21 cellular contexts compared by ENCODE assay signal in the genomic region with DNA sequence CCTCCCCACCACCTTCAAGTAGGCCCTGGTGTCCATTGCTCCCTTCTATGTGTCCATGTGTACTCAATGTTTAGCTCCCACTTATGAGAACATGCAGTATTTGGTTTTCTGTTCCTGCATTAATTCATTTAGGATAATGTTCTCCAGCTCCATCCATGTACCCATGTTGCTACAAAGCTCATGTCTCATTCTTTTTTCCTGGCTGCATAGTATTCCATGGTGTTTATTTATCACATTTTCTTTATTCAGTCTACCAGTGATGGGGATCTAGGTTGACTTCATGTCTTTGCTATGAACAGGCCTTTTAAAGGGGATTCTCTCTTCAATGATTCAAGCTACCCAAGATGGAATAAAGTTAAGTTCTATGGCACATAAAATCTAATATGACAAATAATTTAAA.
DNase-seq lines count a peak whose midpoint lies in the region; ATAC-seq, FAIRE-seq and TF ChIP-seq lines count a peak whose summit lies in the region.
"Had no signal": no experiment of that assay in that cellular context is flagged by ENCODE, and none has a peak within 500 bp of the region (broad histone marks: within the 10 kb centered on the region; RNA-seq: fewer than 3 reads in every experiment).

No MANE protein-coding gene starts in this region.

- no peak overlapping the region for H2AK5ac ChIP-seq in H1 (ENCODE audit: low read depth, low read length)

- no peak overlapping the region for H4K5ac ChIP-seq in H1 (ENCODE audit: insufficient read length, low read depth, low read length)

- TF ChIP-seq RAD21 in H1 (IDR thresholded peaks at IDR 0.05 in 1 of 2, conservative IDR thresholded peaks at IDR 0.05 in 1 of 2; ENCODE audit: low read depth in 2 of 2, low read length in 2 of 2) = no peak

- H4K20me1 ChIP-seq in astrocyte (ENCODE audit: insufficient read depth, low read length) (peaks cover 51% of the 10 kb centered on the region), H1 (replicated peaks in 1 of 2; ENCODE audit: control insufficient read depth in 1 of 2, insufficient read depth in 2 of 2, low read length in 2 of 2) (no peaks in the 10 kb centered on the region)

- H4K91ac ChIP-seq in H1 (replicated peaks; ENCODE audit: insufficient read length, low read length) = no peak overlapping the region

- H3K4me3 ChIP-seq in HEK293 (ENCODE audit: low read depth, low read length) = no peak overlapping the region
- no peak overlapping the region for H3K4me3 ChIP-seq in astrocyte (ENCODE audit: insufficient read depth, low read depth, low read length)
- no peak overlapping the region for H3K4me3 ChIP-seq in H1 (ENCODE audit: extremely low read depth in 1 of 4, insufficient read depth in 2 of 4, low read depth in 3 of 4, low read length in 4 of 4)
- H3K4me3 ChIP-seq: BLaER1 treated with 17β-estradiol and CSF1 and Interleukin-3, amounts not matched to agents 10 nM and 100 nM had no signal

- H3K23ac ChIP-seq in H1 (ENCODE audit: insufficient read length) = no peak overlapping the region

- H3K27ac Mint-ChIP-seq in astrocyte (ENCODE audit: unreplicated experiment) = peak overlapping the region; percentile 37
- H3K27ac Mint-ChIP-seq: B cell; CD4-positive, alpha-beta T cell; CD8-positive, alpha-beta T cell had no signal

- H3K4me2 ChIP-seq in astrocyte (ENCODE audit: low read length) (no peak overlapping the region), H1 (ENCODE audit: insufficient read depth in 1 of 2, low read depth in 2 of 2, low read length in 2 of 2) (no peak overlapping the region)
- H3K4me2 ChIP-seq: BLaER1 treated with 17β-estradiol and CSF1 and Interleukin-3, amounts not matched to agents 10 nM and 100 nM had no signal

- no peak overlapping the region for H2BK120ac ChIP-seq in H1 (replicated peaks; ENCODE audit: low read depth, low read length)

- POLR2A ChIA-PET in HEK293 (lab: Yijun Ruan, JAX) = no interaction called here
- POLR2A ChIA-PET in H1 (lab: Charles Lee; ENCODE audit: partially characterized antibody) = no interaction called here

- H3K27me3 ChIP-seq in astrocyte (ENCODE audit: insufficient read depth, low read length) (no peaks in the 10 kb centered on the region), H1 (replicated peaks in 1 of 4; ENCODE audit: control insufficient read depth in 3 of 4, extremely low read depth in 1 of 4, insufficient read depth in 3 of 4, low read length in 3 of 4) (no peaks in the 10 kb centered on the region)
- H3K27me3 ChIP-seq: BLaER1 treated with 17β-estradiol and CSF1 and Interleukin-3, amounts not matched to agents 10 nM and 100 nM had no signal

- H3K27me3 Mint-ChIP-seq in astrocyte (ENCODE audit: low read depth, unreplicated experiment) = no peaks in the 10 kb centered on the region
- H3K27me3 Mint-ChIP-seq: B cell; CD4-positive, alpha-beta T cell had no signal

- CTCF ChIA-PET in HEK293 (lab: Yijun Ruan, JAX) (no interaction called here), H1 (lab: Charles Lee; ENCODE audit: partially characterized antibody) (no interaction called here)

- H3K4me1 Mint-ChIP-seq in astrocyte (ENCODE audit: low read depth, unreplicated experiment) = peaks cover 38% of the 10 kb centered on the region

- peak overlapping the region; percentile 97 for H3K27ac ChIP-seq in 22Rv1
- no peak overlapping the region for H3K27ac ChIP-seq in HEK293 (ENCODE audit: extremely low read depth, low read depth, low read length)
- H3K27ac ChIP-seq in astrocyte (ENCODE audit: low read depth, low read length) = no peak overlapping the region
- no peak overlapping the region for H3K27ac ChIP-seq in H1 (ENCODE audit: low read depth, low read length)
- H3K27ac ChIP-seq: BLaER1 treated with 17β-estradiol and CSF1 and Interleukin-3, amounts not matched to agents 10 nM and 100 nM; C4-2B had no signal

- H3K79me2 ChIP-seq in astrocyte (ENCODE audit: insufficient read depth, low read length) (peaks cover 74% of the 10 kb centered on the region), H1 (ENCODE audit: control insufficient read depth in 1 of 2, insufficient read depth in 2 of 2, low read length in 2 of 2) (peaks cover 0 to 48% of the 10 kb centered on the region in 2 experiments; a peak in 2 of 4 replicates)

- FAIRE-seq in astrocyte (lab: Jason Lieb, UNC) (no peak), H1 (lab: Jason Lieb, UNC) (no peak)
- FAIRE-seq: G401.6, GM12891 had no signal

- no peak overlapping the region for H2BK15ac ChIP-seq in H1 (ENCODE audit: low read length)

- H3K4me3 Mint-ChIP-seq in astrocyte (ENCODE audit: unreplicated experiment) = no peak overlapping the region
- H3K4me3 Mint-ChIP-seq: B cell; CD4-positive, alpha-beta T cell; CD8-positive, alpha-beta T cell had no signal

- H2BK12ac ChIP-seq in H1 (ENCODE audit: low read depth, low read length) = no peak overlapping the region

- no peaks in the 10 kb centered on the region for H3K23me2 ChIP-seq in H1 (ENCODE audit: low read depth, low read length)

- TF ChIP-seq CTCF in 22Rv1 (IDR thresholded peaks at IDR 0.05) (no peak), HEK293 (tag by site-specific recombination; IDR thresholded peaks at IDR 0.05) (no peak), astrocyte (IDR thresholded peaks at IDR 0.05; ENCODE audit: insufficient read depth, low read depth, low read length) (no peak), H1 (IDR thresholded peaks at IDR 0.05; ENCODE audit: control extremely low read depth in 1 of 3, insufficient read depth in 1 of 3, low read depth in 1 of 3, low read length in 3 of 3) (no peak)

- no peak overlapping the region for H4K8ac ChIP-seq in H1 (ENCODE audit: extremely low read depth, insufficient read depth, low read length)

- no peak overlapping the region for H3K14ac ChIP-seq in H1 (ENCODE audit: insufficient read length)

- no peak overlapping the region for H2BK5ac ChIP-seq in H1 (ENCODE audit: low read depth, low read length)

- H3K9ac ChIP-seq in astrocyte (ENCODE audit: low read length) (no peak overlapping the region), H1 (replicated peaks in 1 of 4; ENCODE audit: extremely low read depth in 1 of 4, low read depth in 3 of 4, low read length in 3 of 4) (no peak overlapping the region)
- H3K9ac ChIP-seq: BLaER1 treated with 17β-estradiol and CSF1 and Interleukin-3, amounts not matched to agents 10 nM and 100 nM had no signal

- no peak for TF ChIP-seq EP300 in H1 (IDR thresholded peaks at IDR 0.05; ENCODE audit: borderline replicate concordance in 1 of 2, low read depth in 2 of 2, low read length in 2 of 2)

- no peaks in the 10 kb centered on the region for H3K79me1 ChIP-seq in H1 (ENCODE audit: low read depth, low read length)

- H3K9me3 ChIP-seq in HEK293 (ENCODE audit: control insufficient read depth, insufficient read depth, low read depth, low read length) (no peaks in the 10 kb centered on the region), astrocyte (ENCODE audit: insufficient read depth, low read depth, low read length) (no peaks in the 10 kb centered on the region), H1 (ENCODE audit: insufficient read depth in 2 of 2, low read depth in 1 of 2, low read length in 1 of 2) (no peaks in the 10 kb centered on the region)
- H3K9me3 ChIP-seq: Caco-2 had no signal

- H3K36me3 ChIP-seq in HEK293 (ENCODE audit: control insufficient read depth in 2 of 2, insufficient read depth in 1 of 2, low read length in 2 of 2) (no peaks in the 10 kb centered on the region), astrocyte (ENCODE audit: insufficient read depth, low read length) (no peaks in the 10 kb centered on the region), H1 (ENCODE audit: control insufficient read depth in 2 of 4, insufficient read depth in 4 of 4, low read length in 3 of 4) (no peaks in the 10 kb centered on the region)

- H3K9me3 Mint-ChIP-seq in astrocyte (ENCODE audit: unreplicated experiment) = peaks cover 2% of the 10 kb centered on the region
- H3K9me3 Mint-ChIP-seq: CD4-positive, alpha-beta T cell; CD8-positive, alpha-beta T cell had no signal

- no peak overlapping the region for H3K4ac ChIP-seq in H1 (replicated peaks; ENCODE audit: insufficient read length, low read depth, low read length)

- peaks cover 3% of the 10 kb centered on the region for H3K36me3 Mint-ChIP-seq in astrocyte (ENCODE audit: low read depth, unreplicated experiment)

- H3K4me1 ChIP-seq in HEK293 (ENCODE audit: control insufficient read depth, insufficient read depth, low read length) (no peaks in the 10 kb centered on the region), astrocyte (ENCODE audit: insufficient read depth, low read length) (peaks cover 9% of the 10 kb centered on the region), H1 (replicated peaks in 1 of 4; ENCODE audit: control insufficient read depth in 3 of 4, insufficient read depth in 4 of 4, low read length in 3 of 4) (no peaks in the 10 kb centered on the region)

- H2AFZ ChIP-seq in astrocyte (ENCODE audit: low read depth, low read length) = no peak overlapping the region
- H2AFZ ChIP-seq in H1 (ENCODE audit: low read length) = no peak overlapping the region

- no peak overlapping the region for H2BK20ac ChIP-seq in H1 (ENCODE audit: low read length)

- no peak overlapping the region for H3K56ac ChIP-seq in H1 (replicated peaks; ENCODE audit: insufficient read length, low read depth, low read length)

- no peak for ATAC-seq in GM18520 (IDR thresholded peaks at IDR 0.05; ENCODE audit: unreplicated experiment)
- ATAC-seq: CD8-positive, alpha-beta T cell had no signal

- DNase-seq in astrocyte (ENCODE audit: low read depth) (no peak), H1 (ENCODE audit: low read depth in 1 of 2, low spot score in 2 of 2) (no peak), NCI-H2029 treated with DMSO at 0.1 percent for 48 hours (lab: John Stamatoyannopoulos, UW) (no peak), NCI-H187 (lab: John Stamatoyannopoulos, UW) (no peak), NK-92 (lab: John Stamatoyannopoulos, UW; ENCODE audit: unreplicated experiment) (no peak)
- DNase-seq: 8988T; AML-193; Caco-2; Calu3; CD4-positive, alpha-beta T cell; CD8-positive, alpha-beta T cell; DMS79 treated with DMSO at 0.1 percent for 48 hours; GF-D8 had no signal

- no peak for TF ChIP-seq POLR2A in H1 (IDR thresholded peaks at IDR 0.05; ENCODE audit: control extremely low read depth in 1 of 2, low read depth in 2 of 2, low read length in 2 of 2)

- no peak overlapping the region for H3K18ac ChIP-seq in H1 (ENCODE audit: extremely low read depth, low read length)

TF ChIP-seq in HEK293, 187 proteins besides CTCF, POLR2A, EP300 and RAD21 (continues in another document):
- TF ChIP-seq ZBTB1 (tag by site-specific recombination; IDR thresholded peaks at IDR 0.05) (no peak), ZNF146 (tag by site-specific recombination; IDR thresholded peaks at IDR 0.05) (peak; percentile 89), EGR2 (tag by site-specific recombination; IDR thresholded peaks at IDR 0.05; ENCODE audit: low read depth) (no peak)

TF ChIP-seq in H1, 55 proteins besides CTCF, POLR2A, EP300 and RAD21:
- no peak for TF ChIP-seq SUZ12 (IDR thresholded peaks at IDR 0.05; ENCODE audit: low read length)
- TF ChIP-seq KDM1A (IDR thresholded peaks at IDR 0.05; ENCODE audit: borderline replicate concordance, low read length) = peak; percentile 72; the same call in 1 of the 2 replicates
